ENCODE assay signal across 12 cellular contexts in the genomic region with DNA sequence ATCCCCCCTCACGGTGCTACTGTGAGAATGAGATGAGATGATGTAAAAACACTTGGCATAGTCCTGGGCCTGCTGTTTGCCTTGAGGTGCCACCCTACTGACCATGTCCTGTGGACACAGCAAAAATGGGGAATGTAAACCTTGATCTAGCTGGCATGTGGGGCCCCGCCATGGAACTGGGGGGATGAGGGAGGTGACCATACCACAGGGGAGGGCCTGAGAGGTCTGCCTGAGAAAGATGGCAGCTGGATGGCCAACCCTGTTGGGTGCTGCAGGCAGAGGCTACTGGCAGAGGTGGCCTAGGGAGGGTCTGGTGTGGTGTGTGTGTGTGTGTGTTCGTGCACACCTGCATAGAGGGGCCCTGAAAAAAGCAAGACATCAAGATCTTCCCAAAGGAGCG. TPM values are rescaled to one million over a fixed set of nuclear protein-coding genes. Genes with fewer than 3 reads are reported as not detected.
DNase-seq lines count a peak whose midpoint lies in the region; ATAC-seq, FAIRE-seq and TF ChIP-seq lines count a peak whose summit lies in the region.
"Had no signal": no experiment of that assay in that cellular context is flagged by ENCODE, and none has a peak within 500 bp of the region (broad histone marks: within the 10 kb centered on the region; RNA-seq: fewer than 3 reads in every experiment).

No MANE protein-coding gene starts in this region.

- H3F3A ChIP-seq in neural progenitor cell (ENCODE audit: low read depth) = peaks cover 33% of the 10 kb centered on the region

- H3K9ac ChIP-seq in H1 (replicated peaks in 1 of 4; ENCODE audit: extremely low read depth in 1 of 4, low read depth in 3 of 4, low read length in 3 of 4) (no peak overlapping the region), neural progenitor cell (no peak overlapping the region)

- H3K9me3 ChIP-seq in heart left ventricle = no peaks in the 10 kb centered on the region
- H3K9me3 ChIP-seq in H1 (ENCODE audit: insufficient read depth in 2 of 2, low read depth in 1 of 2, low read length in 1 of 2) = no peaks in the 10 kb centered on the region
- H3K9me3 ChIP-seq in neural progenitor cell (ENCODE audit: low read depth) = no peaks in the 10 kb centered on the region
- no peaks in the 10 kb centered on the region for H3K9me3 ChIP-seq in vagina
- H3K9me3 ChIP-seq: BE2C had no signal

- peaks cover 9% of the 10 kb centered on the region; the same call in 1 of the 2 replicates for H3K23me2 ChIP-seq in H1 (ENCODE audit: low read depth, low read length)

- H2AFZ ChIP-seq in H1 (ENCODE audit: low read length) (no peak overlapping the region), neural progenitor cell (replicated peaks) (no peak overlapping the region)

- POLR2A ChIA-PET in H1 (lab: Charles Lee; ENCODE audit: partially characterized antibody) = interaction anchor here (0.6 to 5.9 kb wide), 2 partner anchors 18 to 21 kb away, joined by 4 to 61 read pairs; no protein-coding TSS in a partner anchor

- no peak overlapping the region for H3K27ac Mint-ChIP-seq in neural progenitor cell

- CTCF ChIA-PET in H1 (lab: Charles Lee; ENCODE audit: partially characterized antibody) = interaction anchor here (0.7 to 1.2 kb wide), 4 partner anchors 19 to 117 kb away, joined by 3 to 4 read pairs (median 3); no protein-coding TSS in a partner anchor

- H2BK120ac ChIP-seq in H1 (replicated peaks; ENCODE audit: low read depth, low read length) = no peak overlapping the region

- H3K27ac ChIP-seq in heart left ventricle = peak overlapping the region in 9 of 12 donors; percentile 69 to 97 (median 90)
- H3K27ac ChIP-seq in H1 (ENCODE audit: low read depth, low read length) = no peak overlapping the region
- no peak overlapping the region for H3K27ac ChIP-seq in neural progenitor cell
- peak overlapping the region; percentile 95 for H3K27ac ChIP-seq in vagina
- H3K27ac ChIP-seq: SJSA1 had no signal

- H2AK5ac ChIP-seq in H1 (ENCODE audit: low read depth, low read length) = no peak overlapping the region; the same call in 1 of the 2 replicates

- H4K5ac ChIP-seq in H1 (ENCODE audit: insufficient read length, low read depth, low read length) = no peak overlapping the region

- H4K8ac ChIP-seq in H1 (ENCODE audit: extremely low read depth, insufficient read depth, low read length) = 0 out of 2 replicates have a peak overlapping the region, but pooled peaks have one; percentile 40

- no peak overlapping the region for H3K18ac ChIP-seq in H1 (ENCODE audit: extremely low read depth, low read length)

- no peak overlapping the region for H4K91ac ChIP-seq in H1 (replicated peaks; ENCODE audit: insufficient read length, low read length)

- no peak overlapping the region for H3K14ac ChIP-seq in H1 (ENCODE audit: insufficient read length)

- H3K27me3 ChIP-seq in heart left ventricle (peaks cover 0 to 6% (median 0%) of the 10 kb centered on the region in 9 donors), H1 (replicated peaks in 1 of 4; ENCODE audit: control insufficient read depth in 3 of 4, extremely low read depth in 1 of 4, insufficient read depth in 3 of 4, low read length in 3 of 4) (peaks cover 0 to 18% (median 14%) of the 10 kb centered on the region in 4 experiments; a peak in 6 of 7 replicates), neural progenitor cell (peaks cover 34% of the 10 kb centered on the region), vagina (no peaks in the 10 kb centered on the region)
- H3K27me3 ChIP-seq: BE2C had no signal

- no peak overlapping the region for H3K4ac ChIP-seq in H1 (replicated peaks; ENCODE audit: insufficient read length, low read depth, low read length)

- peak overlapping the region in 10 of 12 donors; percentile 49 to 81 (median 64) for H3K4me3 ChIP-seq in heart left ventricle
- peak overlapping the region in 2 of 4 experiments; percentile 61 to 73; a peak in 3 of 8 replicates for H3K4me3 ChIP-seq in H1 (ENCODE audit: extremely low read depth in 1 of 4, insufficient read depth in 2 of 4, low read depth in 3 of 4, low read length in 4 of 4)
- H3K4me3 ChIP-seq in neural progenitor cell = no peak overlapping the region
- peak overlapping the region; percentile 52 to 56 for H3K4me3 ChIP-seq in vagina

- no peaks in the 10 kb centered on the region for H3K79me2 ChIP-seq in H1 (ENCODE audit: control insufficient read depth in 1 of 2, insufficient read depth in 2 of 2, low read length in 2 of 2)
- no peaks in the 10 kb centered on the region for H3K79me2 ChIP-seq in neural progenitor cell (ENCODE audit: low read depth)

- H3K4me2 ChIP-seq in H1 (ENCODE audit: insufficient read depth in 1 of 2, low read depth in 2 of 2, low read length in 2 of 2) (peak overlapping the region; percentile 70 to 89), neural progenitor cell (no peak overlapping the region)

- H3K4me1 Mint-ChIP-seq in neural progenitor cell = peaks cover 34% of the 10 kb centered on the region

- 62 to 69% (median 68%) methylated on average over 4 of the region's 4 CpGs for WGBS in heart left ventricle, 4 donors
- 88% methylated on average over 4 of the region's 4 CpGs; no CpG with 5 or more reads in 1 of the 2 experiments for WGBS in H1 (ENCODE audit: extremely low coverage in 1 of 2, insufficient coverage in 1 of 2, insufficient read length in 1 of 2, insufficient replicate concordance in 2 of 2, low coverage in 1 of 2, low lambda C conversion rate in 2 of 2, missing lambda C conversion rate in 1 of 2), 2 experiments

- no peak overlapping the region for H2BK5ac ChIP-seq in H1 (ENCODE audit: low read depth, low read length)

- no peak for ATAC-seq in heart left ventricle
- ATAC-seq in left ventricle myocardium superior = no peak
- ATAC-seq in GM21576 (IDR thresholded peaks at IDR 0.05; ENCODE audit: unreplicated experiment) = no peak
- ATAC-seq in activated CD4-positive, CD25-positive, alpha-beta regulatory T cell treated with anti-CD3 and anti-CD28 coated beads, Interleukin-2, amount 50 U/mL, for 24 hours = no peak
- no peak for ATAC-seq in GM21619 (IDR thresholded peaks at IDR 0.05; ENCODE audit: unreplicated experiment)

- H3K4me1 ChIP-seq in heart left ventricle (peaks cover 0 to 44% (median 16%) of the 10 kb centered on the region in 12 donors), H1 (replicated peaks in 1 of 4; ENCODE audit: control insufficient read depth in 3 of 4, insufficient read depth in 4 of 4, low read length in 3 of 4) (peaks cover 2 to 10% (median 5%) of the 10 kb centered on the region in 4 experiments; a peak in 6 of 7 replicates), neural progenitor cell (peaks cover 23% of the 10 kb centered on the region), vagina (peaks cover 15% of the 10 kb centered on the region)

- TF ChIP-seq POLR2A in heart left ventricle (IDR thresholded peaks at IDR 0.05) (no peak), H1 (IDR thresholded peaks at IDR 0.05; ENCODE audit: control extremely low read depth in 1 of 2, low read depth in 2 of 2, low read length in 2 of 2) (no peak), vagina (IDR thresholded peaks at IDR 0.05) (no peak)

- H2BK15ac ChIP-seq in H1 (ENCODE audit: low read length) = no peak overlapping the region

- H3K79me1 ChIP-seq in H1 (ENCODE audit: low read depth, low read length) = no peaks in the 10 kb centered on the region

- peak overlapping the region; percentile 54 for H3K4me3 Mint-ChIP-seq in neural progenitor cell

- H3K27me3 Mint-ChIP-seq in neural progenitor cell (ENCODE audit: insufficient read depth, low read depth) = peaks cover 27% of the 10 kb centered on the region

- no peak overlapping the region for H3K23ac ChIP-seq in H1 (ENCODE audit: insufficient read length)

- H4K20me1 ChIP-seq in H1 (replicated peaks in 1 of 2; ENCODE audit: control insufficient read depth in 1 of 2, insufficient read depth in 2 of 2, low read length in 2 of 2) (no peaks in the 10 kb centered on the region), neural progenitor cell (ENCODE audit: low read depth) (no peaks in the 10 kb centered on the region)

- H3K36me3 Mint-ChIP-seq in neural progenitor cell = peaks cover 9% of the 10 kb centered on the region

- H3K9me3 Mint-ChIP-seq in neural progenitor cell = peaks cover 6% of the 10 kb centered on the region

- intact Hi-C loops in heart left ventricle (cut with DNase I) = loop anchor here in 1 of 10 donors (5.0 kb wide), 1 partner anchor 294 kb away; no protein-coding TSS in a partner anchor
- intact Hi-C loops in left ventricle myocardium superior (cut with micrococcal nuclease) = no loop called here
- intact Hi-C loops in vagina (cut with DNase I) = no loop called here

- FAIRE-seq in H1 (lab: Jason Lieb, UNC) = no peak
- FAIRE-seq: endometrium had no signal

- DNase-seq in heart left ventricle (no peak), left ventricle myocardium superior (no peak), H1 (ENCODE audit: low read depth in 1 of 2, low spot score in 2 of 2) (no peak), neural progenitor cell (ENCODE audit: low spot score) (no peak), vagina (ENCODE audit: extremely low spot score in 2 of 2) (no peak)
- DNase-seq: BE2C; stimulated activated CD4-positive, alpha-beta T cell treated with anti-CD3 and anti-CD28 coated beads, Interleukin-1b, Interleukin-23, amount 100 ng/mL, for 48 hours had no signal

- no peak for TF ChIP-seq RAD21 in H1 (IDR thresholded peaks at IDR 0.05 in 1 of 2, conservative IDR thresholded peaks at IDR 0.05 in 1 of 2; ENCODE audit: low read depth in 2 of 2, low read length in 2 of 2)

- no peak overlapping the region for H2BK20ac ChIP-seq in H1 (ENCODE audit: low read length)

- no peak for TF ChIP-seq EP300 in H1 (IDR thresholded peaks at IDR 0.05; ENCODE audit: borderline replicate concordance in 1 of 2, low read depth in 2 of 2, low read length in 2 of 2)

- peak overlapping the region; percentile 50; the same call in 1 of the 2 replicates for H2BK12ac ChIP-seq in H1 (ENCODE audit: low read depth, low read length)

- H3K36me3 ChIP-seq in heart left ventricle (no peaks in the 10 kb centered on the region), H1 (ENCODE audit: control insufficient read depth in 2 of 4, insufficient read depth in 4 of 4, low read length in 3 of 4) (no peaks in the 10 kb centered on the region), neural progenitor cell (no peaks in the 10 kb centered on the region), vagina (no peaks in the 10 kb centered on the region)
- H3K36me3 ChIP-seq: BE2C, SJSA1 had no signal

- H3K56ac ChIP-seq in H1 (replicated peaks; ENCODE audit: insufficient read length, low read depth, low read length) = no peak overlapping the region

- no peak for TF ChIP-seq CTCF in heart left ventricle (IDR thresholded peaks at IDR 0.05)
- TF ChIP-seq CTCF in H1 (IDR thresholded peaks at IDR 0.05; ENCODE audit: control extremely low read depth in 1 of 3, insufficient read depth in 1 of 3, low read depth in 1 of 3, low read length in 3 of 3) = no peak
- no peak for TF ChIP-seq CTCF in neural progenitor cell (IDR thresholded peaks at IDR 0.05)
- no peak for TF ChIP-seq CTCF in vagina (IDR thresholded peaks at IDR 0.05)

RNA-seq across cellular contexts. Expression of a gene that starts 0.8 kb away (rescaled TPM):
- total RNA-seq in heart left ventricle (10 to 100 TPM in 1 of 9 donors, 1 to 10 TPM in 8; 1.3 to 10.6 (median 2.2) TPM), left ventricle myocardium superior (1.9 TPM), neural progenitor cell (ENCODE audit: low replicate concordance) (0.77 and 2.8 TPM in 2 replicates), vagina (5.9 TPM)
- polyA plus RNA-seq in heart left ventricle (1 to 10 TPM; 1.3 to 2.4 TPM), H1 (2011; rRNA removed) (7.0 and 9.5 TPM in 2 replicates)
- 2.5 and 3.2 TPM in 2 replicates for total RNA-seq in H1 (2021; fragmentation: NEBNext Ultra II Directional; extraction: Animal tissue kit (Norgen Biotek cat#: 25700))
- polyA plus RNA-seq in H1 (2011; cell fraction: cytosol; rRNA removed) = 5.4 TPM
- polyA plus RNA-seq in H1 (2011; cell fraction: nucleus; rRNA removed) = 12.8 TPM
- 2.2 to 6.4 TPM (median 4.5 TPM) in 4 replicates for polyA plus RNA-seq in H1 (2012, experiment 1 of 2)
- 2.6 TPM for polyA plus RNA-seq in H1 (2012, experiment 2 of 2)
- 1.8 TPM for polyA plus RNA-seq in H1 (2013, experiment 1 of 2)
- polyA plus RNA-seq in H1 (2013, experiment 2 of 2) = 1.7 TPM
- polyA minus RNA-seq in H1 (2011; rRNA and poly(A)+ RNA removed) = 3.3 and 5.6 TPM in 2 replicates
- polyA minus RNA-seq in H1 (2011; cell fraction: cytosol; rRNA and poly(A)+ RNA removed) = 1.4 TPM
- polyA minus RNA-seq in H1 (2011; cell fraction: nucleus; rRNA and poly(A)+ RNA removed) = 5.7 TPM
- total RNA-seq: SJSA1 had no signal

RNA-seq across cellular contexts. Expression of a gene that starts 27.7 kb away (rescaled TPM):
- total RNA-seq in heart left ventricle (1 to 10 TPM in 1 of 9 donors, under 1 TPM in 6, not detected in 2; 0.28 to 2.2 (median 0.48) TPM), left ventricle myocardium superior (0.74 TPM), neural progenitor cell (ENCODE audit: low replicate concordance) (0.62 and 0.88 TPM in 2 replicates), vagina (1.2 TPM)
- polyA plus RNA-seq in heart left ventricle (under 1 TPM; 0.22 to 0.53 TPM), H1 (2011; rRNA removed) (2.9 and 3.7 TPM in 2 replicates)
- 1.2 and 1.3 TPM in 2 replicates for total RNA-seq in H1 (2021; fragmentation: NEBNext Ultra II Directional; extraction: Animal tissue kit (Norgen Biotek cat#: 25700))
- 1.8 TPM for polyA plus RNA-seq in H1 (2011; cell fraction: cytosol; rRNA removed)
- 6.2 TPM for polyA plus RNA-seq in H1 (2011; cell fraction: nucleus; rRNA removed)
- polyA plus RNA-seq in H1 (2012, experiment 1 of 2) = 1.3 to 2.9 TPM (median 2.4 TPM) in 4 replicates
- polyA plus RNA-seq in H1 (2012, experiment 2 of 2) = 0.71 TPM
- polyA plus RNA-seq in H1 (2013, experiment 1 of 2) = 0.65 TPM
- polyA plus RNA-seq in H1 (2013, experiment 2 of 2) = 0.46 TPM
- polyA minus RNA-seq in H1 (2011; rRNA and poly(A)+ RNA removed) = 1.0 and 1.8 TPM in 2 replicates
- 0.81 TPM for polyA minus RNA-seq in H1 (2011; cell fraction: cytosol; rRNA and poly(A)+ RNA removed)
- 2.7 TPM for polyA minus RNA-seq in H1 (2011; cell fraction: nucleus; rRNA and poly(A)+ RNA removed)
- total RNA-seq: SJSA1 had no signal

Comparison
In these comparisons a context has a peak if more than half of its experiments do, and no peak if none do; other contexts are left out.
1. H3K27ac ChIP-seq: peak in heart left ventricle (9 of 12) and vagina (single experiment); none in H1 (single experiment) and neural progenitor cell (single experiment).